ENCODE assay signal across 8 cellular contexts in genomic region chr9:19161257-19162025, GRCh38. TPM values are rescaled to one million over a fixed set of nuclear protein-coding genes. Genes with fewer than 3 reads are reported as not detected.
DNase-seq lines count a peak whose midpoint lies in the region; ATAC-seq and TF ChIP-seq lines count a peak whose summit lies in the region.

No MANE protein-coding gene starts in this region.

- no peaks in the 10 kb centered on the region for H3K27me3 Mint-ChIP-seq in CD8-positive, alpha-beta T cell (ENCODE audit: low read depth)
- H3K27me3 Mint-ChIP-seq in WTC11 (ENCODE audit: low read depth), result peaks cover 4% of the 10 kb centered on the region; the same call in 1 of the 2 replicates

- ATAC-seq in CD8-positive, alpha-beta T cell, result peak; percentile 96
- ATAC-seq in GM21360 (IDR thresholded peaks at IDR 0.05; ENCODE audit: unreplicated experiment) (peak; percentile 87), WTC11 (no peak; the same call in 1 of the 2 replicates)

- H3K27ac ChIP-seq in CD8-positive, alpha-beta T cell (ENCODE audit: low read depth, low read length), result peak overlapping the region; percentile 29

- no peak for TF ChIP-seq CTCF in CD8-positive, alpha-beta T cell (IDR thresholded peaks at IDR 0.05)
- no peak for TF ChIP-seq CTCF in WTC11 (IDR thresholded peaks at IDR 0.05)
- no peak for TF ChIP-seq CTCF in epithelial cell of esophagus (IDR thresholded peaks at IDR 0.05; ENCODE audit: insufficient read depth, low read depth, low read length, missing control alignments)

- peak overlapping the region; percentile 40 for H3K4me3 Mint-ChIP-seq in CD8-positive, alpha-beta T cell
- no peak overlapping the region for H3K4me3 Mint-ChIP-seq in WTC11

- POLR2A ChIA-PET in CD8-positive, alpha-beta T cell (lab: Charles Lee), result interaction anchor here (0.6 to 1.1 kb wide), 4 partner anchors 23 to 116 kb away, joined by 3 to 4 read pairs (median 3); no protein-coding TSS in a partner anchor
- POLR2A ChIA-PET in WTC11 (lab: Charles Lee), result interaction anchor here (0.5 kb wide), 1 partner anchor 44 kb away, joined by 3 read pairs; no protein-coding TSS in a partner anchor

- H3K36me3 ChIP-seq in CD8-positive, alpha-beta T cell (ENCODE audit: insufficient read depth, low read length), result no peaks in the 10 kb centered on the region

- intact Hi-C loops in CD8-positive, alpha-beta T cell (cut with DNase I, micrococcal nuclease), result loop anchor here (1.0 to 2.0 kb wide), 3 partner anchors 33 to 59 kb away; partner anchors contain the start of gene HAUS6 (in 1 of the 2)

- no peaks in the 10 kb centered on the region for H3K9me3 Mint-ChIP-seq in CD8-positive, alpha-beta T cell
- no peaks in the 10 kb centered on the region for H3K9me3 Mint-ChIP-seq in WTC11

- no peaks in the 10 kb centered on the region for H3K27me3 ChIP-seq in CD8-positive, alpha-beta T cell (ENCODE audit: insufficient read depth, low read length)

- no peaks in the 10 kb centered on the region for H3K36me3 Mint-ChIP-seq in CD8-positive, alpha-beta T cell
- H3K36me3 Mint-ChIP-seq in WTC11, result no peaks in the 10 kb centered on the region

- H3K4me1 Mint-ChIP-seq in CD8-positive, alpha-beta T cell (ENCODE audit: low read depth), result peaks cover 21% of the 10 kb centered on the region
- H3K4me1 Mint-ChIP-seq in WTC11, result peaks cover 10% of the 10 kb centered on the region

- peaks cover 16% of the 10 kb centered on the region for H3K4me1 ChIP-seq in CD8-positive, alpha-beta T cell (ENCODE audit: insufficient read depth, low read length)

- no peak overlapping the region for H3K4me3 ChIP-seq in CD8-positive, alpha-beta T cell (ENCODE audit: low read depth, low read length)
- no peak overlapping the region for H3K4me3 ChIP-seq in epithelial cell of esophagus (ENCODE audit: low read length)

- CTCF ChIA-PET in CD8-positive, alpha-beta T cell (lab: Charles Lee), result interaction anchor here (0.6 to 4.8 kb wide), 4 partner anchors 13 to 37 kb away, joined by 3 to 32 read pairs (median 4); no protein-coding TSS in a partner anchor
- CTCF ChIA-PET in WTC11 (lab: Charles Lee), result interaction anchor here (0.6 to 1.3 kb wide), 2 partner anchors 12 to 76 kb away, joined by 3 to 8 read pairs; no protein-coding TSS in a partner anchor

- H3K9me3 ChIP-seq in CD8-positive, alpha-beta T cell (ENCODE audit: low read length), result no peaks in the 10 kb centered on the region

- peak overlapping the region; percentile 81 for H3K27ac Mint-ChIP-seq in CD8-positive, alpha-beta T cell
- 0 out of 2 replicates have a peak overlapping the region, but pooled peaks have one; percentile 52 for H3K27ac Mint-ChIP-seq in WTC11

- peak in 5 of 7 experiments; percentile 22 to 52 (median 41) for DNase-seq in CD8-positive, alpha-beta T cell
- DNase-seq in HT1080 (ENCODE audit: low read depth) (peak; percentile 98), WTC11 (ENCODE audit: low spot score) (no peak), epithelial cell of esophagus (ENCODE audit: low read depth) (peak; percentile 99), non-pigmented ciliary epithelial cell (ENCODE audit: low read depth) (peak; percentile 95), NCI-H187 (lab: John Stamatoyannopoulos, UW) (no peak), cerebellar cortex (ENCODE audit: low spot score) (no peak)

TF ChIP-seq in WTC11, 78 proteins besides CTCF, POLR2A, EP300 and RAD21:
- TF ChIP-seq GABPB1 (CRISPR knock-in tag; IDR thresholded peaks at IDR 0.05) (peak; percentile 97), PRRX2 (CRISPR knock-in tag; IDR thresholded peaks at IDR 0.05) (no peak)

RNA-seq across cellular contexts. Expression of gene PLIN2, which starts 34.1 kb away (rescaled TPM):
- total RNA-seq in CD8-positive, alpha-beta T cell, result 10 to 100 TPM; 47.1 to 47.7 TPM
- not detected in 2 replicates for total RNA-seq in HT1080 (2014; rRNA removed; shearing (Covaris generic))
- polyA plus RNA-seq in HT1080 (2015; cell fraction: cytosol; rRNA removed), result 0.09 TPM in 1 of 2 replicates, not detected in the other
- 0.06 TPM in 1 of 2 replicates, not detected in the other for polyA plus RNA-seq in HT1080 (2015; cell fraction: nucleus; rRNA removed)
- 19.9 to 24.9 TPM (median 23.0 TPM) in 3 replicates for total RNA-seq in WTC11 (2021)

RNA-seq across cellular contexts. Expression of gene HAUS6, which starts 58.7 kb away (rescaled TPM):
- 10 to 100 TPM; 14.2 to 16.5 TPM for total RNA-seq in CD8-positive, alpha-beta T cell
- total RNA-seq in HT1080 (2014; rRNA removed; shearing (Covaris generic)), result 33.6 and 35.2 TPM in 2 replicates
- 28.7 and 37.3 TPM in 2 replicates for polyA plus RNA-seq in HT1080 (2015; cell fraction: cytosol; rRNA removed)
- polyA plus RNA-seq in HT1080 (2015; cell fraction: nucleus; rRNA removed), result 45.6 and 50.6 TPM in 2 replicates
- 37.9 to 43.3 TPM (median 39.8 TPM) in 3 replicates for total RNA-seq in WTC11 (2021)

Comparison
In these comparisons a context has a peak if more than half of its experiments do, and no peak if none do; other contexts are left out.
1. DNase-seq: peak in CD8-positive, alpha-beta T cell (5 of 7), HT1080 (single experiment), epithelial cell of esophagus (single experiment) and non-pigmented ciliary epithelial cell (single experiment); none in WTC11 (single experiment), NCI-H187 (0 of 2) and cerebellar cortex (single experiment).
2. RNA of gene PLIN2, which starts 34.1 kb away (total RNA-seq): 47.1 to 47.7 TPM in CD8-positive, alpha-beta T cell and 19.9 to 24.9 TPM in WTC11; not detected in HT1080; every median in the first group is over 10 times any median in the second.